36 cellular contexts compared by ENCODE assay signal in the genomic region with DNA sequence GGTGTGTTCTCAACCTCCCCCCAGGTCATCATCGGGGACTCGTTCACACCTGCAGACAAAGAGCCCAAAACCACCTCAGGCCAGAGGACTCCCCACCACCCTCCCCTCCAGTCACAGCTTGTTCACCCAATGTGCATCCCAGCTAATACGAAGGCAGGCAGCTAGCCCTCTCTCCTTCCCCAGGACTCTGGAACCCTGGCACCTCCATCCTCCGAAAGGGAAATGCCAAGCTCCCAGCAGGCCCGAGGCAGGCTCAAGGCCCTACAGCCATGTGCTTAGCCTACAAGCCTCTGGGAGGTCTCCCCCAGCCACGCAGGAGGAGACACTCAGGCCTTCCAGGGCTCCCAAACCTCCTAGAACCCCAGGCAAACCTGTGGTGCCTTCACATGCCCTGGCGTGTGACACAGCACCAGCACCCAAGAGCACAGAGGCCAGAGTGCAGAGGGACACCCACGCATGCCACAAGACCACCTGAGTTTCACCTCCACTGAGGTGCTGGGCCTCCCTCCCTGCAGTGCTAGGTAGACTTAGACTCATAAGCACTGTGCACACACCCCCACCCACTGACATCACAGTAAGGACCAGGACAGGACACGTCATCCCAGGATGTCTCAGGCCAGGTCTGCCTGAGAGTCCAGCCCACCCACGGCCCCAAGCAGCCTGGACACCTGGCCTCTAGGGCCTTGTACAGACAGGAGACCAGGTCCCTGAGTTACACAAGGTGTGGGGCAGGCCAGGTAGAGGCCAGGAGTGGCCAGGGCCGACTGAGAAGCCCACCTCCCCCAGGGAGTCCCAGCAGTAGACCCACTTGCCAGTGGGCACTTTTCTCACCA. TPM values are rescaled to one million over a fixed set of nuclear protein-coding genes. Genes with fewer than 3 reads are reported as not detected.
"Had no signal": no experiment of that assay in that cellular context is flagged by ENCODE, and none has a peak within 500 bp of the region (broad histone marks: within the 10 kb centered on the region; RNA-seq: fewer than 3 reads in every experiment).

No MANE protein-coding gene starts in this region.

- H3K27ac ChIP-seq: adrenal gland, body of pancreas, esophagus muscularis mucosa, foreskin keratinocyte, heart left ventricle had no signal

- DNase-seq: activated CD4-positive, alpha-beta memory T cell treated with anti-CD3 and anti-CD28 coated beads for 36 hours; activated CD4-positive, alpha-beta T cell treated with anti-CD3 and anti-CD28 coated beads for 36 hours; activated CD4-positive, alpha-beta T cell treated with anti-CD3 and anti-CD28 coated beads, Interleukin-2, amount 10 ng/mL, durations not matched to agents 24 days and 14 days; activated CD4-positive, CD25-positive, alpha-beta regulatory T cell; activated CD4-positive, CD25-positive, alpha-beta regulatory T cell treated with anti-CD3 and anti-CD28 coated beads, Interleukin-2, amount 50 U/mL, for 72 hours; activated CD8-positive, alpha-beta memory T cell treated with anti-CD3 and anti-CD28 coated beads, Interleukin-2, amount 10 ng/mL, durations not matched to agents 7 days and 5 days; activated CD8-positive, alpha-beta memory T cell treated with anti-CD3 and anti-CD28 coated beads, Interleukin-2, amount 50 U/mL, for 4 hours; activated CD8-positive, alpha-beta T cell treated with anti-CD3 and anti-CD28 coated beads, Interleukin-2, amount 10 ng/mL, durations not matched to agents 7 days and 5 days; activated effector memory CD4-positive, alpha-beta T cell treated with Interleukin-2 at 50 U/mL for 16 hours; activated gamma-delta T cell treated with Interleukin-2 at 50 U/mL for 16 hours; activated naive CD4-positive, alpha-beta T cell treated with anti-CD3 and anti-CD28 coated beads, Interleukin-2, amount 50 U/mL, for 16 hours; activated naive CD4-positive, alpha-beta T cell treated with Interleukin-2 at 50 U/mL for 16 hours; activated naive CD8-positive, alpha-beta T cell treated with anti-CD3 and anti-CD28 coated beads for 36 hours; activated naive CD8-positive, alpha-beta T cell treated with anti-CD3 and anti-CD28 coated beads, Interleukin-2, amount 50 U/mL, for 24 hours; activated T-cell treated with anti-CD3 and anti-CD28 coated beads, Interleukin-2, amount 50 U/mL, for 1 hour; adrenal gland; amygdala; body of pancreas; caudate nucleus; cortex of kidney; dermis blood vessel endothelial cell; effector CD4-positive, alpha-beta T cell; effector memory CD8-positive, alpha-beta T cell; erythroblast; foreskin keratinocyte; gastrocnemius medialis; glutamatergic neuron; heart left ventricle; T-helper 2 cell had no signal

- H3K4me1 ChIP-seq: adrenal gland, body of pancreas, foreskin keratinocyte, heart left ventricle had no signal

- H3K9me3 ChIP-seq: adrenal gland, body of pancreas, esophagus muscularis mucosa, gastrocnemius medialis, heart left ventricle had no signal

- H3K4me3 ChIP-seq: adrenal gland, body of pancreas, esophagus muscularis mucosa, gastrocnemius medialis, heart left ventricle had no signal

- ATAC-seq: activated CD4-positive, alpha-beta T cell treated with anti-CD3 and anti-CD28 coated beads for 36 hours; activated CD8-positive, alpha-beta memory T cell treated with anti-CD3 and anti-CD28 coated beads, Interleukin-2, amount 10 ng/mL, durations not matched to agents 7 days and 5 days; activated CD8-positive, alpha-beta T cell treated with anti-CD3 and anti-CD28 coated beads, Interleukin-2, amount 10 ng/mL, durations not matched to agents 7 days and 5 days; activated naive CD8-positive, alpha-beta T cell treated with anti-CD3 and anti-CD28 coated beads, Interleukin-2, amount 50 U/mL, for 24 hours; activated T-helper 17 cell treated with anti-CD3 and anti-CD28 coated beads, Interleukin-2, amount 50 U/mL, for 72 hours; body of pancreas; effector memory CD8-positive, alpha-beta T cell; foreskin keratinocyte; gastrocnemius medialis; heart left ventricle had no signal

- FAIRE-seq: colon had no signal

- H3K27me3 ChIP-seq: adrenal gland, body of pancreas, esophagus muscularis mucosa, foreskin keratinocyte, gastrocnemius medialis, heart left ventricle had no signal

RNA-seq across cellular contexts. Expression of a gene that starts 6.5 kb away (rescaled TPM):
- total RNA-seq: activated CD4-positive, alpha-beta memory T cell treated with anti-CD3 and anti-CD28 coated beads for 36 hours; activated CD4-positive, alpha-beta T cell treated with anti-CD3 and anti-CD28 coated beads for 36 hours; activated CD4-positive, alpha-beta T cell treated with anti-CD3 and anti-CD28 coated beads, Interleukin-2, amount 10 ng/mL, durations not matched to agents 24 days and 14 days; activated CD8-positive, alpha-beta memory T cell treated with anti-CD3 and anti-CD28 coated beads for 36 hours; activated CD8-positive, alpha-beta memory T cell treated with anti-CD3 and anti-CD28 coated beads, Interleukin-2, amount 10 ng/mL, durations not matched to agents 7 days and 5 days; activated CD8-positive, alpha-beta T cell treated with anti-CD3 and anti-CD28 coated beads, Interleukin-2, amount 10 ng/mL, durations not matched to agents 7 days and 5 days; activated naive CD8-positive, alpha-beta T cell treated with anti-CD3 and anti-CD28 coated beads for 36 hours; activated T-helper 17 cell treated with anti-CD3 and anti-CD28 coated beads, Interleukin-2, amount 50 U/mL, for 72 hours; adrenal gland; aorta; chondrocyte; dermis blood vessel endothelial cell; esophagus muscularis mucosa; foreskin keratinocyte; T-helper 1 cell treated with Interleukin-12 subunit alpha and Interleukin-12 subunit beta and Interleukin-4 antibody, amounts not matched to agents 30 ng/mL and 1 ng/mL, for 36 hours had no signal
- polyA plus RNA-seq: foreskin keratinocyte had no signal

RNA-seq across cellular contexts. Expression of a gene that starts 12.5 kb away (rescaled TPM):
- total RNA-seq: activated CD4-positive, alpha-beta memory T cell treated with anti-CD3 and anti-CD28 coated beads for 36 hours; activated CD4-positive, alpha-beta T cell treated with anti-CD3 and anti-CD28 coated beads for 36 hours; activated CD4-positive, alpha-beta T cell treated with anti-CD3 and anti-CD28 coated beads, Interleukin-2, amount 10 ng/mL, durations not matched to agents 24 days and 14 days; activated CD8-positive, alpha-beta memory T cell treated with anti-CD3 and anti-CD28 coated beads for 36 hours; activated CD8-positive, alpha-beta memory T cell treated with anti-CD3 and anti-CD28 coated beads, Interleukin-2, amount 10 ng/mL, durations not matched to agents 7 days and 5 days; activated CD8-positive, alpha-beta T cell treated with anti-CD3 and anti-CD28 coated beads, Interleukin-2, amount 10 ng/mL, durations not matched to agents 7 days and 5 days; activated naive CD8-positive, alpha-beta T cell treated with anti-CD3 and anti-CD28 coated beads for 36 hours; activated T-helper 17 cell treated with anti-CD3 and anti-CD28 coated beads, Interleukin-2, amount 50 U/mL, for 72 hours; adrenal gland; aorta; body of pancreas; chondrocyte; dermis blood vessel endothelial cell; esophagus muscularis mucosa; foreskin keratinocyte; gastrocnemius medialis; heart left ventricle; T-helper 1 cell treated with Interleukin-12 subunit alpha and Interleukin-12 subunit beta and Interleukin-4 antibody, amounts not matched to agents 30 ng/mL and 1 ng/mL, for 36 hours had no signal
- polyA plus RNA-seq: adrenal gland, aorta, foreskin keratinocyte, heart left ventricle had no signal
